1 cellular context compared by ENCODE assay signal in genomic region chr6:97394160-97394748, GRCh38.
A peak's percentile ranks its signal among the peaks of the same experiment; 100 is the strongest.
TF ChIP-seq lines count a peak whose summit lies in the region.

No MANE protein-coding gene starts in this region.

TF ChIP-seq in HepG2, 621 proteins besides CTCF, POLR2A, EP300 and RAD21 (continued from another document):
- TF ChIP-seq RERE (CRISPR knock-in tag; IDR thresholded peaks at IDR 0.05; ENCODE audit: low read depth): no peak
- TF ChIP-seq NFE2 (CRISPR knock-in tag; IDR thresholded peaks at IDR 0.05): no peak
- peak; percentile 21; the same call in 1 of the 2 replicates for TF ChIP-seq ARID3A (IDR thresholded peaks at IDR 0.05; ENCODE audit: low read depth, low read length)
- TF ChIP-seq ZNF337 (CRISPR knock-in tag; IDR thresholded peaks at IDR 0.05; ENCODE audit: borderline replicate concordance, low read depth): no peak
- peak; percentile 51; the same call in 1 of the 2 replicates for TF ChIP-seq PBX2 (CRISPR knock-in tag; IDR thresholded peaks at IDR 0.05)
- no peak for TF ChIP-seq ZNF143 (CRISPR knock-in tag; IDR thresholded peaks at IDR 0.05)
- TF ChIP-seq NFAT5 (CRISPR knock-in tag; IDR thresholded peaks at IDR 0.05): no peak
- TF ChIP-seq SETDB1 (CRISPR knock-in tag; IDR thresholded peaks at IDR 0.05; ENCODE audit: borderline replicate concordance): no peak
- TF ChIP-seq YEATS4 (CRISPR knock-in tag; IDR thresholded peaks at IDR 0.05; ENCODE audit: borderline replicate concordance): no peak
- no peak for TF ChIP-seq DBP (CRISPR knock-in tag; IDR thresholded peaks at IDR 0.05; ENCODE audit: not compliant biosample characterization)
- TF ChIP-seq PRMT3 (CRISPR knock-in tag; IDR thresholded peaks at IDR 0.05; ENCODE audit: borderline replicate concordance, low read depth): no peak
- TF ChIP-seq CCAR2 (optimal IDR thresholded peaks at IDR 0.05; ENCODE audit: low read depth, low read length): no peak
- no peak for TF ChIP-seq WIZ (CRISPR knock-in tag; IDR thresholded peaks at IDR 0.05)
- TF ChIP-seq PTBP1 (IDR thresholded peaks at IDR 0.05; ENCODE audit: low read depth, low read length, poor library complexity, severe bottlenecking): no peak
- TF ChIP-seq PREB (CRISPR knock-in tag; IDR thresholded peaks at IDR 0.05): no peak
- no peak for TF ChIP-seq ZNF441 (CRISPR knock-in tag; IDR thresholded peaks at IDR 0.05; ENCODE audit: borderline replicate concordance)
- no peak for TF ChIP-seq NR2F6 (IDR thresholded peaks at IDR 0.05)
- TF ChIP-seq NR2F6 (CRISPR knock-in tag; IDR thresholded peaks at IDR 0.05): no peak
- peak; percentile 92 for TF ChIP-seq ZNF24 (IDR thresholded peaks at IDR 0.05)
- TF ChIP-seq MED8 (CRISPR knock-in tag; IDR thresholded peaks at IDR 0.05; ENCODE audit: insufficient replicate concordance): no peak
TF ChIP-seq in HepG2: peak in this region for 8.
